9 cellular contexts compared by ENCODE assay signal in genomic region chr1:42953182-42954180, GRCh38. TPM values are rescaled to one million over a fixed set of nuclear protein-coding genes. Genes with fewer than 3 reads are reported as not detected.
DNase-seq lines count a peak whose midpoint lies in the region; ATAC-seq lines count a peak whose summit lies in the region.
"Had no signal": no experiment of that assay in that cellular context is flagged by ENCODE, and none has a peak within 500 bp of the region (broad histone marks: within the 10 kb centered on the region; RNA-seq: fewer than 3 reads in every experiment).

No MANE protein-coding gene starts in this region.

- peak overlapping the region; percentile 64 to 90 (median 78) for H3K4me3 Mint-ChIP-seq in CD4-positive, CD25-positive, alpha-beta regulatory T cell
- H3K4me3 Mint-ChIP-seq in naive thymus-derived CD4-positive, alpha-beta T cell, result peak overlapping the region; percentile 39 to 85 (median 67)

- H3K4me1 ChIP-seq in CD4-positive, CD25-positive, alpha-beta regulatory T cell (ENCODE audit: control insufficient read depth, insufficient read depth, low read length, poor library complexity, severe bottlenecking), result peaks cover 88% of the 10 kb centered on the region
- H3K4me1 ChIP-seq in naive thymus-derived CD4-positive, alpha-beta T cell (ENCODE audit: control insufficient read depth in 2 of 2, insufficient read depth in 2 of 2, low read length in 2 of 2), result peaks cover 75 to 77% of the 10 kb centered on the region in 2 donors

- POLR2A ChIA-PET in naive thymus-derived CD4-positive, alpha-beta T cell (lab: Charles Lee), result interaction anchor here (0.9 to 16.3 kb wide), 7 partner anchors 9 to 1866 kb away, joined by 4 to 134 read pairs (median 23); partner anchors contain the start of genes C1orf50 and P3H1

- no peaks in the 10 kb centered on the region for H3K9me3 Mint-ChIP-seq in CD4-positive, CD25-positive, alpha-beta regulatory T cell
- no peaks in the 10 kb centered on the region for H3K9me3 Mint-ChIP-seq in naive thymus-derived CD4-positive, alpha-beta T cell

- no peaks in the 10 kb centered on the region for H3K9me3 ChIP-seq in CD4-positive, CD25-positive, alpha-beta regulatory T cell (ENCODE audit: control insufficient read depth in 2 of 2, low read length in 2 of 2)
- H3K9me3 ChIP-seq in KOPT-K1 (ENCODE audit: insufficient read depth, low read length, poor library complexity, severe bottlenecking), result no peaks in the 10 kb centered on the region
- no peaks in the 10 kb centered on the region for H3K9me3 ChIP-seq in naive thymus-derived CD4-positive, alpha-beta T cell (ENCODE audit: control insufficient read depth in 2 of 3, low read length in 3 of 3)

- H3K36me3 Mint-ChIP-seq in CD4-positive, CD25-positive, alpha-beta regulatory T cell, result peaks cover 12% of the 10 kb centered on the region
- H3K36me3 Mint-ChIP-seq in naive thymus-derived CD4-positive, alpha-beta T cell, result peaks cover 4 to 42% (median 10%) of the 10 kb centered on the region in 5 donors

- H3K4me1 Mint-ChIP-seq in CD4-positive, CD25-positive, alpha-beta regulatory T cell, result peaks cover 31 to 84% (median 55%) of the 10 kb centered on the region in 4 donors
- peaks cover 72 to 85% (median 77%) of the 10 kb centered on the region in 7 donors for H3K4me1 Mint-ChIP-seq in naive thymus-derived CD4-positive, alpha-beta T cell

- peak overlapping the region; percentile 58 for H3K4me3 ChIP-seq in CD4-positive, CD25-positive, alpha-beta regulatory T cell (ENCODE audit: low read depth, low read length)
- peak overlapping the region; percentile 61 for H3K4me3 ChIP-seq in naive thymus-derived CD4-positive, alpha-beta T cell (ENCODE audit: low read length)
- H3K4me3 ChIP-seq: GM23248 had no signal

- DNase-seq in CD4-positive, CD25-positive, alpha-beta regulatory T cell, result no peak
- DNase-seq in astrocyte of the hippocampus (ENCODE audit: low read depth, low spot score), result peak; percentile 38
- no peak for DNase-seq in naive thymus-derived CD4-positive, alpha-beta T cell
- DNase-seq in stimulated activated CD4-positive, alpha-beta T cell treated with anti-CD3 and anti-CD28 coated beads, Interleukin-15, amount 100 ng/mL, for 24 hours, result no peak
- no peak for DNase-seq in stimulated activated naive CD4-positive, alpha-beta T cell treated with Interleukin-2 at 50 U/mL for 16 hours (lab: John Stamatoyannopoulos, UW)
- DNase-seq in NCI-H1092 treated with DMSO at 0.1 percent for 48 hours (lab: John Stamatoyannopoulos, UW), result no peak
- DNase-seq: GM23248 had no signal

- intact Hi-C loops in naive thymus-derived CD4-positive, alpha-beta T cell (cut with micrococcal nuclease), result loop anchor here in 1 of 2 donors (10.0 kb wide), 2 partner anchors 919 to 1589 kb away; partner anchors contain the start of gene FOXO6

- CTCF ChIA-PET in naive thymus-derived CD4-positive, alpha-beta T cell (lab: Charles Lee), result interaction anchor here (1.2 to 2.4 kb wide), 7 partner anchors 12 to 40 kb away, joined by 3 to 12 read pairs (median 5); no protein-coding TSS in a partner anchor

- no peak for ATAC-seq in CD4-positive, CD25-positive, alpha-beta regulatory T cell (ENCODE audit: low read depth in 2 of 2)
- no peak for ATAC-seq in naive thymus-derived CD4-positive, alpha-beta T cell
- ATAC-seq in HG02763 (IDR thresholded peaks at IDR 0.05; ENCODE audit: unreplicated experiment), result no peak

- no peaks in the 10 kb centered on the region for H3K27me3 ChIP-seq in CD4-positive, CD25-positive, alpha-beta regulatory T cell (ENCODE audit: control insufficient read depth, insufficient read depth, low read length)
- H3K27me3 ChIP-seq in naive thymus-derived CD4-positive, alpha-beta T cell (ENCODE audit: control insufficient read depth in 2 of 2, insufficient read depth in 2 of 2, low read length in 2 of 2), result no peaks in the 10 kb centered on the region

- H3K27me3 Mint-ChIP-seq in CD4-positive, CD25-positive, alpha-beta regulatory T cell, result no peaks in the 10 kb centered on the region
- no peaks in the 10 kb centered on the region for H3K27me3 Mint-ChIP-seq in naive thymus-derived CD4-positive, alpha-beta T cell

- no peaks in the 10 kb centered on the region for H3K36me3 ChIP-seq in CD4-positive, CD25-positive, alpha-beta regulatory T cell (ENCODE audit: control insufficient read depth, insufficient read depth, low read length)
- peaks cover 69% of the 10 kb centered on the region for H3K36me3 ChIP-seq in KOPT-K1 (ENCODE audit: insufficient read depth, low read length)
- H3K36me3 ChIP-seq in naive thymus-derived CD4-positive, alpha-beta T cell (ENCODE audit: control insufficient read depth in 2 of 3, insufficient read depth in 3 of 3, low read length in 3 of 3), result no peaks in the 10 kb centered on the region

- H3K27ac Mint-ChIP-seq in CD4-positive, CD25-positive, alpha-beta regulatory T cell, result peak overlapping the region; percentile 85 to 90 (median 88)
- peak overlapping the region in 8 of 9 donors; percentile 63 to 89 (median 80) for H3K27ac Mint-ChIP-seq in naive thymus-derived CD4-positive, alpha-beta T cell

- peak overlapping the region; percentile 64 for H3K27ac ChIP-seq in CD4-positive, CD25-positive, alpha-beta regulatory T cell (ENCODE audit: insufficient read depth, low read length, poor library complexity, severe bottlenecking)
- peak overlapping the region; percentile 30 for H3K27ac ChIP-seq in KOPT-K1 (ENCODE audit: low read depth, low read length, poor library complexity, severe bottlenecking)
- H3K27ac ChIP-seq in naive thymus-derived CD4-positive, alpha-beta T cell (ENCODE audit: low read depth, low read length), result peak overlapping the region; percentile 57
- H3K27ac ChIP-seq: GM23248 had no signal

RNA-seq across cellular contexts. Expression of gene SLC2A1, which starts 5.2 kb away (rescaled TPM):
- 60.2 TPM for total RNA-seq in CD4-positive, CD25-positive, alpha-beta regulatory T cell
- polyA plus RNA-seq in CD4-positive, CD25-positive, alpha-beta regulatory T cell, result 10 to 100 TPM; 22.0 to 25.5 (median 23.6) TPM
- total RNA-seq in naive thymus-derived CD4-positive, alpha-beta T cell, result 100 to 1,000 TPM in 1 of 5 experiments, 10 to 100 TPM in 4; 43.6 to 123 (median 73.1) TPM
- polyA plus RNA-seq in naive thymus-derived CD4-positive, alpha-beta T cell, result 10 to 100 TPM; 16.6 to 18.6 TPM
